31 cellular contexts compared by ENCODE assay signal in genomic region chr7:157679607-157680006, GRCh38.
A peak's percentile ranks its signal among the peaks of the same experiment; 100 is the strongest.
DNase-seq lines count a peak whose midpoint lies in the region; ATAC-seq, FAIRE-seq and TF ChIP-seq lines count a peak whose summit lies in the region.
"Had no signal": no experiment of that assay in that cellular context is flagged by ENCODE, and none has a peak within 500 bp of the region (broad histone marks: within the 10 kb centered on the region; RNA-seq: fewer than 3 reads in every experiment).

No MANE protein-coding gene starts in this region.

- H3K27me3 Mint-ChIP-seq in astrocyte (ENCODE audit: low read depth, unreplicated experiment): no peaks in the 10 kb centered on the region

- H3K36me3 ChIP-seq in astrocyte (ENCODE audit: insufficient read depth, low read length): no peaks in the 10 kb centered on the region
- no peaks in the 10 kb centered on the region for H3K36me3 ChIP-seq in neural cell (ENCODE audit: insufficient read depth, low read length)
- H3K36me3 ChIP-seq: MG63 had no signal

- H3K27ac ChIP-seq in astrocyte (ENCODE audit: low read depth, low read length) (no peak overlapping the region), neural cell (ENCODE audit: low read length) (peak overlapping the region; percentile 99)
- H3K27ac ChIP-seq: GM23248, heart right ventricle, SK-N-MC, skin epidermis had no signal

- peaks cover 3% of the 10 kb centered on the region for H3K27me3 ChIP-seq in astrocyte (ENCODE audit: insufficient read depth, low read length)
- H3K27me3 ChIP-seq in neural cell (ENCODE audit: insufficient read depth, low read depth, low read length): no peaks in the 10 kb centered on the region
- H3K27me3 ChIP-seq: MG63 had no signal

- H3K4me2 ChIP-seq in astrocyte (ENCODE audit: low read length): peak overlapping the region; percentile 19
- H3K4me2 ChIP-seq in neural cell (ENCODE audit: low read length): peak overlapping the region; percentile 87

- no peak overlapping the region for H3K9ac ChIP-seq in astrocyte (ENCODE audit: low read length)
- H3K9ac ChIP-seq in neural cell (ENCODE audit: low read length): peak overlapping the region; percentile 99
- H3K9ac ChIP-seq: GM23248 had no signal

- H4K20me1 ChIP-seq in astrocyte (ENCODE audit: insufficient read depth, low read length) (peaks cover 17% of the 10 kb centered on the region), neural cell (ENCODE audit: insufficient read depth) (peaks cover 15% of the 10 kb centered on the region)

- no peaks in the 10 kb centered on the region for H3K79me2 ChIP-seq in astrocyte (ENCODE audit: insufficient read depth, low read length)
- H3K79me2 ChIP-seq in neural cell (replicated peaks; ENCODE audit: insufficient read depth, low read length): peaks cover 96% of the 10 kb centered on the region

- TF ChIP-seq RAD21 in neural cell (conservative IDR thresholded peaks at IDR 0.05): no peak

- intact Hi-C loops in cardiac septum (cut with DNase I): no loop called here
- intact Hi-C loops in left ventricle myocardium superior (cut with micrococcal nuclease): no loop called here

- no peak for ATAC-seq in left ventricle myocardium superior
- ATAC-seq in HG02973 (IDR thresholded peaks at IDR 0.05; ENCODE audit: unreplicated experiment): no peak
- no peak for ATAC-seq in HG02798 (IDR thresholded peaks at IDR 0.05; ENCODE audit: poor library complexity, unreplicated experiment)
- ATAC-seq: CD8-positive, alpha-beta T cell; heart right ventricle had no signal

- H3K9me3 Mint-ChIP-seq in astrocyte (ENCODE audit: unreplicated experiment): peaks cover 26% of the 10 kb centered on the region
- H3K9me3 Mint-ChIP-seq: activated T-helper 2 cell treated with anti-CD3 and anti-CD28 coated beads, Interferon-gamma antibody, Interleukin-2, Interleukin-4, amounts not matched to agents 10 μg/mL and 5 μg/mL and 100 μg/mL, durations not matched to agents 14 hours and 24 hours and 36 hours; CD8-positive, alpha-beta T cell; mesothelial cell of epicardium; T-helper 1 cell treated with Interleukin-12 subunit alpha and Interleukin-12 subunit beta and Interleukin-4 antibody, amounts not matched to agents 30 μg/mL and 1 μg/mL, for 36 hours had no signal

- H3K9me3 ChIP-seq in astrocyte (ENCODE audit: insufficient read depth, low read depth, low read length): no peaks in the 10 kb centered on the region
- H3K9me3 ChIP-seq in neural cell (ENCODE audit: low read length): no peaks in the 10 kb centered on the region
- H3K9me3 ChIP-seq: heart right ventricle, MG63 had no signal

- H3K4me1 ChIP-seq in astrocyte (ENCODE audit: insufficient read depth, low read length): no peaks in the 10 kb centered on the region

- H3K27ac Mint-ChIP-seq in astrocyte (ENCODE audit: unreplicated experiment): no peak overlapping the region
- H3K27ac Mint-ChIP-seq: activated naive CD8-positive, alpha-beta T cell; activated T-helper 2 cell treated with anti-CD3 and anti-CD28 coated beads, Interferon-gamma antibody, Interleukin-2, Interleukin-4, amounts not matched to agents 10 μg/mL and 5 μg/mL and 100 μg/mL, durations not matched to agents 14 hours and 24 hours and 36 hours; B cell; CD8-positive, alpha-beta T cell; mesothelial cell of epicardium; naive B cell; T-helper 1 cell treated with Interleukin-12 subunit alpha and Interleukin-12 subunit beta and Interleukin-4 antibody, amounts not matched to agents 30 μg/mL and 1 μg/mL, for 36 hours had no signal

- H3K4me3 ChIP-seq in astrocyte (ENCODE audit: insufficient read depth, low read depth, low read length) (no peak overlapping the region), neural cell (ENCODE audit: low read length) (peak overlapping the region; percentile 98)
- H3K4me3 ChIP-seq: GM23248, heart right ventricle, MG63, SK-N-MC, skin epidermis had no signal

- no peak for TF ChIP-seq CTCF in astrocyte (IDR thresholded peaks at IDR 0.05; ENCODE audit: insufficient read depth, low read depth, low read length)
- TF ChIP-seq CTCF in neural cell (IDR thresholded peaks at IDR 0.05; ENCODE audit: poor library complexity, severe bottlenecking): no peak

- DNase-seq in cardiac septum (ENCODE audit: low spot score) (peak; percentile 17), left ventricle myocardium superior (no peak), astrocyte (ENCODE audit: low read depth) (no peak), NCI-H1436 treated with DMSO at 0.1 percent for 48 hours (lab: John Stamatoyannopoulos, UW) (no peak)
- DNase-seq: activated CD4-positive, CD25-positive, alpha-beta regulatory T cell; anterior cingulate cortex; caudate nucleus; CD8-positive, alpha-beta T cell; dermis blood vessel endothelial cell; foreskin melanocyte; GM23248; heart right ventricle; KBM-7; MG63; naive B cell; NCI-H2029; NCI-H526; NK-92 treated with Interleukin-12 subunit alpha and Interleukin-12 subunit beta, amount 100 ng/mL, for 24 hours; stimulated activated naive CD4-positive, alpha-beta T cell treated with Interleukin-2 at 50 U/mL for 16 hours had no signal

- H3K4me3 Mint-ChIP-seq in astrocyte (ENCODE audit: unreplicated experiment): no peak overlapping the region
- H3K4me3 Mint-ChIP-seq: activated naive CD8-positive, alpha-beta T cell; B cell; CD8-positive, alpha-beta T cell; mesothelial cell of epicardium; naive B cell; T-helper 1 cell treated with Interleukin-12 subunit alpha and Interleukin-12 subunit beta and Interleukin-4 antibody, amounts not matched to agents 30 μg/mL and 1 μg/mL, for 36 hours had no signal

- FAIRE-seq in astrocyte (lab: Jason Lieb, UNC): no peak
- FAIRE-seq: endometrium, urothelium cell line had no signal

- H2AFZ ChIP-seq in astrocyte (ENCODE audit: low read depth, low read length) (no peak overlapping the region), neural cell (ENCODE audit: low read depth, low read length) (no peak overlapping the region)
- H2AFZ ChIP-seq: GM23248 had no signal

- peaks cover 8% of the 10 kb centered on the region for H3F3A ChIP-seq in neural cell (ENCODE audit: insufficient read depth, low read length, poor library complexity, severe bottlenecking)

- H3K9me2 ChIP-seq in neural cell (ENCODE audit: insufficient read depth, low read length): no peaks in the 10 kb centered on the region

- H3K4me1 Mint-ChIP-seq in astrocyte (ENCODE audit: low read depth, unreplicated experiment): no peaks in the 10 kb centered on the region
- H3K4me1 Mint-ChIP-seq: B cell had no signal

- H3K36me3 Mint-ChIP-seq in astrocyte (ENCODE audit: low read depth, unreplicated experiment): no peaks in the 10 kb centered on the region
- H3K36me3 Mint-ChIP-seq: activated naive CD8-positive, alpha-beta T cell; CD8-positive, alpha-beta T cell; mesothelial cell of epicardium; naive B cell had no signal

- no peak for TF ChIP-seq EP300 in neural cell (conservative IDR thresholded peaks at IDR 0.05; ENCODE audit: poor library complexity, severe bottlenecking)

TF ChIP-seq in neural cell, 6 proteins besides CTCF, POLR2A, EP300 and RAD21:
- TF ChIP-seq EZH2 (IDR thresholded peaks at IDR 0.05; ENCODE audit: borderline replicate concordance, insufficient read depth, low read length, poor library complexity, severe bottlenecking) (no peak), MXI1 (conservative IDR thresholded peaks at IDR 0.05; ENCODE audit: poor library complexity, severe bottlenecking) (no peak), POLR2AphosphoS5 (IDR thresholded peaks at IDR 0.05) (no peak), TAF1 (IDR thresholded peaks at IDR 0.05; ENCODE audit: low read depth) (no peak), SMC3 (conservative IDR thresholded peaks at IDR 0.05; ENCODE audit: poor library complexity) (no peak), REST (IDR thresholded peaks at IDR 0.05; ENCODE audit: borderline replicate concordance) (no peak)
